In genomic region chr14:56524971-56525677, GRCh38 we compare ENCODE assay signal across 21 cellular contexts. TPM values are rescaled to one million over a fixed set of nuclear protein-coding genes. Genes with fewer than 3 reads are reported as not detected.
DNase-seq lines count a peak whose midpoint lies in the region; ATAC-seq and TF ChIP-seq lines count a peak whose summit lies in the region.
"Had no signal": no experiment of that assay in that cellular context is flagged by ENCODE, and none has a peak within 500 bp of the region (broad histone marks: within the 10 kb centered on the region; RNA-seq: fewer than 3 reads in every experiment).

No MANE protein-coding gene starts in this region.

- H3K4me1 ChIP-seq in HUES48 (ENCODE audit: control insufficient read depth, insufficient read depth, low read length) (peaks cover 34% of the 10 kb centered on the region), NT2/D1 (ENCODE audit: insufficient read depth, insufficient read length) (no peaks in the 10 kb centered on the region), psoas muscle (no peaks in the 10 kb centered on the region)

- H3K9ac ChIP-seq in HUES48 (ENCODE audit: low read depth, low read length) (no peak overlapping the region), NT2/D1 (ENCODE audit: insufficient read length, low read depth) (no peak overlapping the region)

- H3K36me3 ChIP-seq in HUES48 (ENCODE audit: control insufficient read depth, insufficient read depth, low read length) = no peaks in the 10 kb centered on the region
- no peaks in the 10 kb centered on the region for H3K36me3 ChIP-seq in NT2/D1 (ENCODE audit: insufficient read depth, insufficient read length, low read length)
- no peaks in the 10 kb centered on the region for H3K36me3 ChIP-seq in psoas muscle (ENCODE audit: insufficient read depth in 1 of 2, low read depth in 1 of 2)
- H3K36me3 ChIP-seq: MG63 had no signal

- H3K4me3 ChIP-seq in HUES48 (ENCODE audit: low read depth, low read length) (no peak overlapping the region), NT2/D1 (ENCODE audit: insufficient read length, low read depth) (no peak overlapping the region), psoas muscle (no peak overlapping the region)
- H3K4me3 ChIP-seq: MG63 had no signal

- DNase-seq in ELF-1 (ENCODE audit: low read depth, low spot score) = peak; percentile 39
- peak; percentile 35 for DNase-seq in NT2/D1 (ENCODE audit: low read depth, low spot score)
- DNase-seq in iPS DF 4.7 (ENCODE audit: extremely low read depth, low spot score) = peak; percentile 16
- DNase-seq in AG20443 (ENCODE audit: low spot score) = no peak
- no peak for DNase-seq in UCSD-AML1 (lab: John Stamatoyannopoulos, UW; ENCODE audit: unreplicated experiment)
- no peak for DNase-seq in psoas muscle
- DNase-seq: 8988T; AML-193; C1 segment of cervical spinal cord; Calu3; CD8-positive, alpha-beta memory T cell; DMS153; HCEC 1CT; MG63; NCI-H187 treated with DMSO at 0.1 percent for 48 hours; NCI-H2107; NCI-H510A; NCI-H774; Right ventricle myocardium superior had no signal

- H3K27me3 ChIP-seq in HUES48 (ENCODE audit: control insufficient read depth, insufficient read depth, low read length) = peaks cover 9% of the 10 kb centered on the region; the same call in 1 of the 2 replicates
- no peaks in the 10 kb centered on the region for H3K27me3 ChIP-seq in NT2/D1 (ENCODE audit: insufficient read depth, insufficient read length)
- H3K27me3 ChIP-seq in psoas muscle (ENCODE audit: insufficient read depth in 3 of 3, low read length in 2 of 3) = peaks cover 0 to 19% (median 3%) of the 10 kb centered on the region in 3 donors
- H3K27me3 ChIP-seq: MG63 had no signal

- no peak for ATAC-seq in psoas muscle
- ATAC-seq in GM21526 (IDR thresholded peaks at IDR 0.05; ENCODE audit: low FRiP score, unreplicated experiment) = no peak

- no peak for TF ChIP-seq CTCF in psoas muscle (IDR thresholded peaks at IDR 0.05)

- 33 to 38% (median 36%) methylated on average over 3 of the region's 3 CpGs for WGBS in psoas muscle, 3 donors

- intact Hi-C loops in psoas muscle (cut with DNase I) = no loop called here

- H3K27ac ChIP-seq in HUES48 (ENCODE audit: low read depth, low read length) (peak overlapping the region; percentile 79), psoas muscle (no peak overlapping the region)

- H3K9me3 ChIP-seq in HUES48 (ENCODE audit: control insufficient read depth, insufficient read depth, low read length) = no peaks in the 10 kb centered on the region
- no peaks in the 10 kb centered on the region for H3K9me3 ChIP-seq in NT2/D1 (ENCODE audit: insufficient read depth, low read length)
- no peaks in the 10 kb centered on the region for H3K9me3 ChIP-seq in psoas muscle
- H3K9me3 ChIP-seq: MG63 had no signal

RNA-seq across cellular contexts. Expression of gene TMEM260, which starts 54.5 kb away (rescaled TPM):
- total RNA-seq in psoas muscle = 1 to 10 TPM; 2.7 to 7.4 (median 4.5) TPM
- polyA plus RNA-seq in psoas muscle = 1 to 10 TPM; 2.5 to 3.8 (median 3.7) TPM

Comparison
In these comparisons a context has a peak if more than half of its experiments do, and no peak if none do; other contexts are left out.
1. DNase-seq: peak in ELF-1 (single experiment), NT2/D1 (single experiment) and iPS DF 4.7 (single experiment); none in AG20443 (single experiment), UCSD-AML1 (single experiment) and psoas muscle (0 of 2).